ENCODE assay signal across 10 cellular contexts in genomic region chr12:67211029-67211428, GRCh38.
"Had no signal": no experiment of that assay in that cellular context is flagged by ENCODE, and none has a peak within 500 bp of the region (broad histone marks: within the 10 kb centered on the region; RNA-seq: fewer than 3 reads in every experiment).

No MANE protein-coding gene starts in this region.

- H3K4me3 ChIP-seq: GM23248, GM23338, HAP-1 had no signal

- H3K27ac ChIP-seq: GM23248 had no signal

- H3K36me3 ChIP-seq: HAP-1 had no signal

- H3K4me1 ChIP-seq: HAP-1 had no signal

- H3K4me2 ChIP-seq: GM23338 had no signal

- FAIRE-seq: H54 had no signal

- H3K9me3 ChIP-seq: HAP-1 had no signal

- ATAC-seq: GM23338, HCT116 had no signal

- H2AFZ ChIP-seq: GM23248, GM23338 had no signal

- DNase-seq: GM23248, GOT3, H7, H9, HCEC 1CT, HFFc6 had no signal

- H3K9ac ChIP-seq: GM23248 had no signal
